Comparison of ENCODE assay signal across 10 cellular contexts in the genomic region with DNA sequence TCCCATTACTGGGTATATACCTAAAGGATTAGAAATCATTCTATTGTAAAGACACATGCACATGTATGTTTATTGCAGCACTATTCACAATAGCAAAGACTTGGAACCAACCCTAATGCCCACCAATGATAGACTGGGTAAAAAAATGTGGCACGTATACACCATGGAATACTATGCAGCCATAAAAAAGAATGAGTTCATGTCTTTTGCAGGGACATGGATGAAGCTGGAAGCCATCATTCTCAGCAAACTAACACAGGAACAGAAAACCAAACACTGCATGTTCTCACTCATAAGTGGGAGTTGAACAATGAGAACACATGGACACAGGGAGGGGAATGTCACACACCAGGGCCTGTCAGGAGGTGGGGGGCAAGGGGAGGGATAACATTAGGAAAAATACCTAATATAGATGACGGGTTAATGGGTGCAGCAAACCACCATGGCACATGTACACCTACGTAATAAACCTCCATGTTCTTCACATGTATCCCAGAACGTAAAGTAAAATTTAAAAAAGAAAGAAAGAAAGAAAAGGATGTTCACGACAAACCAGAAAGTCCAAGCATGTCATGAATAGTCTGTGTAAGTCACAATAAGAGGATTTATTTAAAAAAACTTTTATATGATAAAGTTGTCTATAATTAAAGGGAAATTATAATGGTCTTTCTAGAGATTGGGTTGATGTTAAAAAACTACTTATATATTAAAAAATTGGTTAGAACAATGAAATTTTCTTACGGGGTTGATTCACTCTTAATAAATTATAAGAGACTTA. TPM values are rescaled to one million over a fixed set of nuclear protein-coding genes. Genes with fewer than 3 reads are reported as not detected.
"Had no signal": no experiment of that assay in that cellular context is flagged by ENCODE, and none has a peak within 500 bp of the region (broad histone marks: within the 10 kb centered on the region; RNA-seq: fewer than 3 reads in every experiment).

No MANE protein-coding gene starts in this region.

RNA-seq across cellular contexts. Expression of a gene that starts 23.0 kb away (rescaled TPM):
- total RNA-seq: gastrocnemius medialis, prostate gland had no signal

RNA-seq across cellular contexts. Expression of a gene that starts 51.4 kb away (rescaled TPM):
- total RNA-seq: activated B cell treated with CpG ODN at 0.5 μM for 24 hours; activated CD4-positive, alpha-beta T cell treated with anti-CD3 and anti-CD28 coated beads for 36 hours; aorta; gastrocnemius medialis; liver; natural killer cell treated with Interleukin-12 subunit alpha and Interleukin-12 subunit beta and Interleukin-15 and Interleukin-18, amount 100 ng/mL, for 72 hours; ovary; temporal lobe had no signal
- polyA plus RNA-seq: adipose tissue, aorta, liver, ovary had no signal
